In the genomic region with DNA sequence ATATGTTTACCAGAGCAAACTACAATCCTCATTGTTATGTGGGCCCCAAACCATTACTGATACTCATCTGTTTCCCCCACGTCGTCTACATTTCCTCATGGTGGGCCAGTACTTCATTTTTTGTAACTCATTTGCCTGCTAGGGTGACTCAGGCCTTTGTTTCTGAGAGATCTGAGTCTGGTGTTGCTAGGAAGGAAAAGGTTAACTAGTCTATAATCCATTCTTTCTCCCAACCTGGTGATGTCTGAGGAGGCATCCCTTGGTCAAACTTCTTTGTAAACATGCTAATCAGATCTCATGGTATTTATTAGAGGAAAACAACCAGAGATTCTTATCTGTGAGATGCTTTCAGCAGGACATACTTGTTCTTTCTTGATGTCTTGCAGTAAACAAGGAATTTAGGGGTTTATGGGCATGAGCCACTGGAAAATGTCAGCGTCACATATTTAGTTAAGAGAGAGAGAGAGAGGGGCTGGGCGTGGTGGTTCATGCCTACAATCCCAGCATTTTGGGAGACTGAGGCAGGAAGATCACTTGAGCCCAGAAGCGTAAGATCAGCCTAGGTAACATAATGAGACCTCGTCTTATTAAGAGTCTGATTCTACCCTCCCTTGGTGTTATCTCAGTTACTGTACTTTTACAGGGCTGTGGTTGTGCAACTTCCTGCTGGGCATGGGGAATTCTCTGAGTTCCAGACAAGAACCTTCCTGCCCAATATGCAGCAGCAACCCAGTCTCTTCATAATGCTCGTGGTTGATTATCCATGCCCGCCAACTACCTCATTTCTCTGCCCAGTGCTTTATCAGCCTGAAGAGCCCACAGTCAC, we compare ENCODE assay signal across 23 cellular contexts. TPM values are rescaled to one million over a fixed set of nuclear protein-coding genes. Genes with fewer than 3 reads are reported as not detected.
DNase-seq lines count a peak whose midpoint lies in the region; ATAC-seq, FAIRE-seq and TF ChIP-seq lines count a peak whose summit lies in the region.
"Had no signal": no experiment of that assay in that cellular context is flagged by ENCODE, and none has a peak within 500 bp of the region (broad histone marks: within the 10 kb centered on the region; RNA-seq: fewer than 3 reads in every experiment).

No MANE protein-coding gene starts in this region.

- no peak for TF ChIP-seq RAD21 in A549 (conservative IDR thresholded peaks at IDR 0.05 in 1 of 2, IDR thresholded peaks at IDR 0.05 in 1 of 2)

- H3K27me3 ChIP-seq in HUES64 (ENCODE audit: insufficient read depth, low read length): no peaks in the 10 kb centered on the region
- H3K27me3 ChIP-seq in lung (ENCODE audit: control insufficient read depth, insufficient read depth): no peaks in the 10 kb centered on the region
- H3K27me3 ChIP-seq: right atrium auricular region, tibial artery had no signal

- peaks cover 9% of the 10 kb centered on the region for H3K27me3 Mint-ChIP-seq in nephron progenitor cell (ENCODE audit: low read depth, poor library complexity)

- no peaks in the 10 kb centered on the region for H3K4me1 Mint-ChIP-seq in nephron progenitor cell
- H3K4me1 Mint-ChIP-seq: activated CD4-positive, alpha-beta T cell treated with anti-CD3 and anti-CD28 coated beads for 36 hours; nephron had no signal

- no peak for TF ChIP-seq EP300 in A549 (IDR thresholded peaks at IDR 0.05)

- 0 out of 2 replicates have a peak overlapping the region, but pooled peaks have one; percentile 3 for H3K9ac ChIP-seq in HUES64 (ENCODE audit: low read depth, low read length)

- H3K36me3 Mint-ChIP-seq in nephron progenitor cell (ENCODE audit: low read depth): no peaks in the 10 kb centered on the region
- H3K36me3 Mint-ChIP-seq: activated naive CD8-positive, alpha-beta T cell had no signal

- no peak overlapping the region for H3K4me3 Mint-ChIP-seq in nephron progenitor cell
- H3K4me3 Mint-ChIP-seq: activated CD4-positive, alpha-beta T cell treated with anti-CD3 and anti-CD28 coated beads for 36 hours; activated naive CD8-positive, alpha-beta T cell; nephron had no signal

- peak in 1 of 2 experiments; percentile 64; a peak in 3 of 6 replicates for ATAC-seq in A549
- no peak for ATAC-seq in lung (ENCODE audit: insufficient read depth, low FRiP score)
- ATAC-seq in GM21737 (IDR thresholded peaks at IDR 0.05; ENCODE audit: unreplicated experiment): no peak
- ATAC-seq: activated CD4-positive, alpha-beta T cell treated with anti-CD3 and anti-CD28 coated beads for 36 hours; left colon had no signal

- no peak overlapping the region for H3K4me2 ChIP-seq in A549

- TF ChIP-seq POLR2A in A549 (IDR thresholded peaks at IDR 0.05; ENCODE audit: low read length): no peak

- H3K27ac ChIP-seq in A549 (no peak overlapping the region), HUES64 (ENCODE audit: low read depth, low read length) (0 out of 2 replicates have a peak overlapping the region, but pooled peaks have one; percentile 30), lung (ENCODE audit: low read depth in 1 of 2, low read length in 1 of 2) (peak overlapping the region; percentile 37 to 62)
- H3K27ac ChIP-seq: HL-60, right atrium auricular region, tibial artery had no signal

- 17% methylated on average over 8 of the region's 8 CpGs for WGBS in A549 (ENCODE audit: missing lambda C conversion rate)
- WGBS in HUES64: 78% methylated on average over 8 of the region's 8 CpGs
- 21 to 34% methylated on average over 8 of the region's 8 CpGs for WGBS in lung, 2 donors

- H3K9me3 ChIP-seq in A549 (peaks cover 68% of the 10 kb centered on the region), HUES64 (ENCODE audit: insufficient read depth, low read depth, low read length) (no peaks in the 10 kb centered on the region), lung (ENCODE audit: control insufficient read depth in 2 of 2, insufficient read depth in 1 of 2, low read length in 1 of 2) (peaks cover 0 to 3% of the 10 kb centered on the region in 2 donors)
- H3K9me3 ChIP-seq: right atrium auricular region, tibial artery had no signal

- POLR2A ChIA-PET in A549 (lab: Yijun Ruan, JAX): no interaction called here

- FAIRE-seq in A549 (lab: Jason Lieb, UNC): no peak

- CTCF ChIA-PET in A549 (lab: Yijun Ruan, JAX): interaction anchor here (0.5 to 0.6 kb wide), 2 partner anchors 29 to 118 kb away, joined by 3 read pairs; no protein-coding TSS in a partner anchor

- H3K4me3 ChIP-seq in A549 (no peak overlapping the region), HUES64 (ENCODE audit: low read length) (no peak overlapping the region), choroid plexus epithelial cell (ENCODE audit: low read depth, low read length) (no peak overlapping the region), lung (no peak overlapping the region)
- H3K4me3 ChIP-seq: right atrium auricular region, tibial artery had no signal

- H3K9me3 Mint-ChIP-seq in nephron progenitor cell: no peaks in the 10 kb centered on the region
- H3K9me3 Mint-ChIP-seq: nephron had no signal

- no peak overlapping the region for H3K27ac Mint-ChIP-seq in nephron progenitor cell
- H3K27ac Mint-ChIP-seq: activated CD4-positive, alpha-beta T cell treated with anti-CD3 and anti-CD28 coated beads for 36 hours; activated naive CD8-positive, alpha-beta T cell; nephron had no signal

- peak in 1 of 2 experiments; percentile 66 for DNase-seq in A549 (ENCODE audit: low read depth in 1 of 2, low spot score in 1 of 2)
- peak; percentile 16 for DNase-seq in choroid plexus epithelial cell (ENCODE audit: low read depth)
- DNase-seq in lung (ENCODE audit: low spot score): no peak
- no peak for DNase-seq in GM10266 (ENCODE audit: extremely low spot score)
- no peak for DNase-seq in nephron progenitor cell
- DNase-seq in NCI-H1105 treated with DMSO at 0.1 percent for 48 hours (lab: John Stamatoyannopoulos, UW): no peak
- DNase-seq: activated CD4-positive, alpha-beta T cell treated with anti-CD3 and anti-CD28 coated beads for 36 hours; COR-L47; left colon; NCI-H2081; NCI-H748 treated with DMSO at 0.1 percent for 48 hours; stimulated activated CD4-positive, alpha-beta T cell treated with anti-CD3 and anti-CD28 coated beads, Interleukin-2, amount 100 ng/mL, for 48 hours; stimulated activated CD8-positive, alpha-beta memory T cell treated with anti-CD3 and anti-CD28 coated beads, Interleukin-4, amount 100 ng/mL, for 48 hours; T-helper 2 cell; tibial artery had no signal

- TF ChIP-seq CTCF in A549 (IDR thresholded peaks at IDR 0.05) (no peak), choroid plexus epithelial cell (conservative IDR thresholded peaks at IDR 0.05; ENCODE audit: low read depth, low read length) (no peak), lung (IDR thresholded peaks at IDR 0.05; ENCODE audit: control extremely low read depth, extremely low read depth) (no peak), GM10266 (IDR thresholded peaks at IDR 0.05; ENCODE audit: control insufficient read depth, insufficient read depth, low read depth, missing control alignments) (no peak), nephron progenitor cell (IDR thresholded peaks at IDR 0.05) (no peak)

- no peaks in the 10 kb centered on the region for H3K36me3 ChIP-seq in HUES64 (ENCODE audit: insufficient read depth, low read length)
- no peaks in the 10 kb centered on the region for H3K36me3 ChIP-seq in lung (ENCODE audit: control insufficient read depth in 2 of 2, insufficient read depth in 2 of 2, low read length in 2 of 2)
- H3K36me3 ChIP-seq: right atrium auricular region, tibial artery had no signal

- H3K4me1 ChIP-seq in A549 (no peaks in the 10 kb centered on the region), HUES64 (ENCODE audit: insufficient read depth, low read length) (peaks cover 11% of the 10 kb centered on the region; the same call in 1 of the 2 replicates), lung (ENCODE audit: control insufficient read depth in 2 of 2, insufficient read depth in 2 of 2, low read length in 2 of 2) (peaks cover 0 to 11% of the 10 kb centered on the region in 2 donors)
- H3K4me1 ChIP-seq: right atrium auricular region, tibial artery had no signal

TF ChIP-seq in A549, 52 proteins besides CTCF, POLR2A, EP300 and RAD21:
- peak in 1 of 2 experiments; percentile 72; a peak in 2 of 4 replicates for TF ChIP-seq CEBPB (IDR thresholded peaks at IDR 0.05)
- peak; percentile 77; the same call in 1 of the 2 replicates for TF ChIP-seq HEYL (CRISPR knock-in tag; IDR thresholded peaks at IDR 0.05)
- TF ChIP-seq NFE2L2 (conservative IDR thresholded peaks at IDR 0.05; ENCODE audit: low read length): no peak
- TF ChIP-seq GATA3 (IDR thresholded peaks at IDR 0.05; ENCODE audit: borderline replicate concordance): peak; percentile 94
- TF ChIP-seq ZNF302 (CRISPR knock-in tag; IDR thresholded peaks at IDR 0.05): no peak

RNA-seq across cellular contexts. Expression of a gene that starts 9.7 kb away (rescaled TPM):
- not detected in 2 replicates for polyA plus RNA-seq in A549 (2011; rRNA removed)
- not detected in 2 replicates for polyA plus RNA-seq in A549 (2012; cell fraction: cytosol; rRNA removed)
- polyA plus RNA-seq in A549 (2012; cell fraction: nucleus; rRNA removed): not detected in 2 replicates
- polyA plus RNA-seq in A549 (2017; fragmentation: RNase III; extraction: RNeasy Plus Mini Kit Qiagen cat#74134 plus additional on column Dnase treatment): not detected in 3 replicates
- not detected in 2 replicates for polyA minus RNA-seq in A549 (2011; rRNA and poly(A)+ RNA removed)
- polyA plus RNA-seq in HUES64 (2013, experiment 1 of 2): not detected
- not detected for polyA plus RNA-seq in HUES64 (2013, experiment 2 of 2)
- total RNA-seq in lung: not detected
- under 1 TPM in 1 of 2 donors, not detected in 1; 0.17 TPM for polyA plus RNA-seq in lung
- total RNA-seq: activated CD4-positive, alpha-beta T cell treated with anti-CD3 and anti-CD28 coated beads for 36 hours; left colon; LHCN-M2; right atrium auricular region had no signal
- polyA plus RNA-seq: AG04450 had no signal

Comparison
In these comparisons a context has a peak if more than half of its experiments do, and no peak if none do; other contexts are left out.
1. H3K27ac ChIP-seq: peak in HUES64 (single experiment) and lung (2 of 2); none in A549 (0 of 2).